2 cellular contexts compared by ENCODE assay signal in genomic region chr16:79602615-79603014, GRCh38.
TF ChIP-seq lines count a peak whose summit lies in the region.

No MANE protein-coding gene starts in this region.

TF ChIP-seq in A549, 52 proteins besides CTCF, POLR2A, EP300 and RAD21 (continued from another document):
- no peak for TF ChIP-seq FOXS1 (CRISPR knock-in tag; IDR thresholded peaks at IDR 0.05)
- no peak for TF ChIP-seq RNF2 (IDR thresholded peaks at IDR 0.05; ENCODE audit: borderline replicate concordance, low read depth)
- TF ChIP-seq FOSB (CRISPR knock-in tag; IDR thresholded peaks at IDR 0.05) = no peak
- TF ChIP-seq HOXA7 (CRISPR knock-in tag; IDR thresholded peaks at IDR 0.05) = no peak

TF ChIP-seq in H1, 55 proteins besides CTCF, POLR2A, EP300 and RAD21 (continued from another document):
- TF ChIP-seq ATF3 (IDR thresholded peaks at IDR 0.05; ENCODE audit: insufficient read depth, low read depth, low read length) (no peak), KDM4A (IDR thresholded peaks at IDR 0.05; ENCODE audit: low read depth, low read length, severe bottlenecking) (no peak), SRF (IDR thresholded peaks at IDR 0.05; ENCODE audit: low read depth, low read length) (no peak), HDAC6 (IDR thresholded peaks at IDR 0.05; ENCODE audit: low read depth, low read length) (no peak), CREB1 (IDR thresholded peaks at IDR 0.05) (no peak), BCL11A (IDR thresholded peaks at IDR 0.05; ENCODE audit: low read depth in 2 of 2, low read length in 2 of 2) (no peak), BRCA1 (IDR thresholded peaks at IDR 0.05; ENCODE audit: low read depth, low read length) (no peak), CHD2 (IDR thresholded peaks at IDR 0.05; ENCODE audit: low read length) (no peak), E2F6 (IDR thresholded peaks at IDR 0.05) (no peak), KDM1A (IDR thresholded peaks at IDR 0.05; ENCODE audit: borderline replicate concordance, low read length) (no peak), FOSL1 (IDR thresholded peaks at IDR 0.05; ENCODE audit: insufficient read depth, low read depth, low read length) (no peak), RNF2 (IDR thresholded peaks at IDR 0.05; ENCODE audit: borderline replicate concordance, low read depth, low read length, missing control alignments, poor library complexity, severe bottlenecking) (no peak)
TF ChIP-seq in H1: peak in this region for 0.
